25 cellular contexts compared by ENCODE assay signal in the genomic region with DNA sequence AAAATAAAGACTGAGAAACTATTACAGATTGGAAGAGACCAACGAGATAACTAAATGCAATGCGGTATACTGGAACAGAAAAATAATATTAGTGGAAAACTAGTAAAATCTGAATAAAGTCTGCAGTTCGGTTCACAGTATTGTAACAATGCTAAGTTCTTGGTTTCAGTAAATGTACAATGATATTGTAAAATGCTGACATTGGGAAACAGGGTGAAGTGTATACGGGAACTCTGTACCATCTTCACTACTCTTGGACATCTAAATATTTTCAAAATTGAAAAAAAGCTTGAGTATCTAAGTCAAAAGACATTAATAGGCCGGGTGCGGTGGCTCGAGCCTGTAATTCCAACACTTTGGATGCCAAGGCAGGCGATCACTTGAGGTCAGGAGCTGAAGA.
DNase-seq lines count a peak whose midpoint lies in the region; ATAC-seq, FAIRE-seq and TF ChIP-seq lines count a peak whose summit lies in the region.
"Had no signal": no experiment of that assay in that cellular context is flagged by ENCODE, and none has a peak within 500 bp of the region (broad histone marks: within the 10 kb centered on the region; RNA-seq: fewer than 3 reads in every experiment).

No MANE protein-coding gene starts in this region.

- no TSS peak for BruUV-seq in HepG2 (replicated peaks; lab: Mats Ljungman, UMichigan)
- no TSS peak for BruUV-seq in IMR-90 (replicated peaks; lab: Mats Ljungman, UMichigan)
- no TSS peak for BruUV-seq in K562 (replicated peaks; lab: Mats Ljungman, UMichigan)

- no peak for DNase-seq in HepG2 (ENCODE audit: low spot score)
- no peak for DNase-seq in right lobe of liver
- DNase-seq in IMR-90, result no peak
- DNase-seq in K562 (ENCODE audit: extremely low read depth in 1 of 4, low spot score in 3 of 4), result no peak
- DNase-seq in ecto neural progenitor cell (ENCODE audit: low spot score), result no peak
- DNase-seq in hepatic stellate cell (ENCODE audit: low spot score), result no peak
- DNase-seq: 8988T; BE2C; C1 segment of cervical spinal cord; CD4-positive, alpha-beta memory T cell; CD4-positive, CD25-positive, alpha-beta regulatory T cell; CD8-positive, alpha-beta memory T cell; COR-L47; DMS 273 treated with DMSO at 0.1 percent for 48 hours; DMS153; DMS53; DMS79; DND-41; EL; GDM1 had no signal

- H2BK15ac ChIP-seq in IMR-90 (ENCODE audit: low read depth, low read length), result no peak overlapping the region

- no peaks in the 10 kb centered on the region for H4K20me1 ChIP-seq in HepG2 (ENCODE audit: insufficient read depth, low read length)
- no peaks in the 10 kb centered on the region for H4K20me1 ChIP-seq in IMR-90 (ENCODE audit: insufficient read depth, low read length)
- H4K20me1 ChIP-seq in K562 (replicated peaks; ENCODE audit: control insufficient read depth, insufficient read depth, low read length), result no peaks in the 10 kb centered on the region
- H4K20me1 ChIP-seq: BLaER1 had no signal

- H2AFZ ChIP-seq in HepG2 (ENCODE audit: low read length) (no peak overlapping the region), IMR-90 (replicated peaks; ENCODE audit: low read length, poor library complexity) (no peak overlapping the region), K562 (ENCODE audit: low read depth, low read length) (no peak overlapping the region)

- in situ Hi-C loops in HepG2 (cut with HindIII; ENCODE audit: extremely low pct_ligation_motif_present, low pct_unique_long_range_greater_than_20kb) (no loop called here), IMR-90 (cut with MboI; ENCODE audit: low sequenced_read_pairs) (no loop called here), K562 (cut with MboI) (no loop called here)

- H2AK5ac ChIP-seq in IMR-90 (ENCODE audit: low read depth, low read length), result no peak overlapping the region

- no peak overlapping the region for H2AK9ac ChIP-seq in IMR-90 (replicated peaks; ENCODE audit: low read depth, low read length, poor library complexity)

- H3K9me1 ChIP-seq in IMR-90 (ENCODE audit: insufficient read depth, low read length), result no peaks in the 10 kb centered on the region
- no peaks in the 10 kb centered on the region for H3K9me1 ChIP-seq in K562 (ENCODE audit: control insufficient read depth, insufficient read depth, low read length)

- H3K36me3 ChIP-seq in HepG2 (replicated peaks in 1 of 2; ENCODE audit: control insufficient read depth in 1 of 2, insufficient read depth in 2 of 2, low read length in 2 of 2) (no peaks in the 10 kb centered on the region), right lobe of liver (no peaks in the 10 kb centered on the region), IMR-90 (ENCODE audit: control insufficient read depth, insufficient read depth, low read length) (no peaks in the 10 kb centered on the region), K562 (ENCODE audit: control insufficient read depth, insufficient read depth, low read length) (no peaks in the 10 kb centered on the region)
- H3K36me3 ChIP-seq: BE2C, BLaER1 had no signal

- H3K14ac ChIP-seq in IMR-90 (replicated peaks; ENCODE audit: low read depth, low read length), result no peak overlapping the region

- no peak overlapping the region for H3K4me2 ChIP-seq in HepG2 (ENCODE audit: low read depth, low read length)
- no peak overlapping the region for H3K4me2 ChIP-seq in IMR-90 (ENCODE audit: low read depth, low read length)
- no peak overlapping the region for H3K4me2 ChIP-seq in K562 (ENCODE audit: insufficient read depth, low read length)
- H3K4me2 ChIP-seq: BLaER1 had no signal

- TF ChIP-seq RAD21 in HepG2 (CRISPR knock-in tag; IDR thresholded peaks at IDR 0.05) (no peak), IMR-90 (IDR thresholded peaks at IDR 0.05; ENCODE audit: low read length) (no peak), K562 (CRISPR knock-in tag; conservative IDR thresholded peaks at IDR 0.05 in 1 of 2, IDR thresholded peaks at IDR 0.05 in 1 of 2) (no peak)

- 11% methylated on average over 8 of the region's 8 CpGs for WGBS in HepG2 (ENCODE audit: low lambda C conversion rate)
- 80% methylated on average over 8 of the region's 8 CpGs for WGBS in right lobe of liver (ENCODE audit: insufficient coverage, low coverage, low lambda C conversion rate, missing lambda C conversion rate)
- WGBS in IMR-90 (ENCODE audit: extremely low coverage in 2 of 2, insufficient read length in 1 of 2), 2 experiments, result 86% methylated on average over 3 of the region's 8 CpGs; no CpG with 5 or more reads in 1 of the 2 experiments
- 2% methylated on average over 8 of the region's 8 CpGs for WGBS in K562 (ENCODE audit: insufficient coverage, low coverage, missing lambda C conversion rate)

- POLR2A ChIA-PET in HepG2 (lab: Yijun Ruan, JAX), result no interaction called here
- POLR2A ChIA-PET in IMR-90 (lab: Charles Lee; ENCODE audit: unreplicated experiment), result no interaction called here
- POLR2A ChIA-PET in K562 (lab: Yijun Ruan, JAX), result no interaction called here

- no peaks in the 10 kb centered on the region for H3K79me1 ChIP-seq in IMR-90 (ENCODE audit: low read depth in 1 of 2, low read length in 2 of 2)

- no peak overlapping the region for H2BK20ac ChIP-seq in IMR-90 (ENCODE audit: low read depth, low read length)

- H3K27ac ChIP-seq in HepG2 (ENCODE audit: extremely low read length, insufficient read depth, low read length) (no peak overlapping the region), right lobe of liver (no peak overlapping the region), IMR-90 (ENCODE audit: insufficient read depth, low read length) (no peak overlapping the region), K562 (ENCODE audit: extremely low read depth, low read depth, low read length) (no peak overlapping the region)
- H3K27ac ChIP-seq: BLaER1 had no signal

- H4K91ac ChIP-seq in IMR-90 (ENCODE audit: insufficient read depth, low read depth, low read length), result no peak overlapping the region

- H3K4me1 ChIP-seq in HepG2 (ENCODE audit: insufficient read depth, low read length), result no peaks in the 10 kb centered on the region
- no peaks in the 10 kb centered on the region for H3K4me1 ChIP-seq in right lobe of liver
- H3K4me1 ChIP-seq in IMR-90 (ENCODE audit: control insufficient read depth, insufficient read depth, low read length), result no peaks in the 10 kb centered on the region
- H3K4me1 ChIP-seq in K562 (replicated peaks in 1 of 2; ENCODE audit: control insufficient read depth in 2 of 2, insufficient read depth in 2 of 2, low read length in 2 of 2), result no peaks in the 10 kb centered on the region
- H3K4me1 ChIP-seq: BE2C, BLaER1 had no signal

- no peak for FAIRE-seq in HepG2 (lab: Jason Lieb, UNC)
- FAIRE-seq in K562 (lab: Jason Lieb, UNC), result no peak
- FAIRE-seq: A204.1, GM12878, GM12892, GM18507 had no signal

- no peak overlapping the region for H3K18ac ChIP-seq in IMR-90 (ENCODE audit: low read depth, low read length)

- H3K27me3 ChIP-seq in HepG2 (ENCODE audit: control insufficient read depth in 1 of 2, insufficient read depth in 2 of 2, low read length in 2 of 2), result no peaks in the 10 kb centered on the region
- H3K27me3 ChIP-seq in right lobe of liver, result no peaks in the 10 kb centered on the region
- H3K27me3 ChIP-seq in IMR-90 (ENCODE audit: control insufficient read depth, insufficient read depth, low read length), result no peaks in the 10 kb centered on the region
- H3K27me3 ChIP-seq in K562 (ENCODE audit: control insufficient read depth in 2 of 2, insufficient read depth in 2 of 2, low read length in 2 of 2), result no peaks in the 10 kb centered on the region
- H3K27me3 ChIP-seq: BE2C, BLaER1 had no signal

- H2BK120ac ChIP-seq in IMR-90 (ENCODE audit: low read depth, low read length), result no peak overlapping the region

- intact Hi-C loops in HepG2 (cut with micrococcal nuclease; ENCODE audit: unreplicated experiment) (no loop called here), right lobe of liver (cut with DNase I) (no loop called here), IMR-90 (cut with micrococcal nuclease) (no loop called here), K562 (cut with micrococcal nuclease) (no loop called here)

- H3K9me3 ChIP-seq in HepG2 (ENCODE audit: low read length), result no peaks in the 10 kb centered on the region
- H3K9me3 ChIP-seq in right lobe of liver, result no peaks in the 10 kb centered on the region
- no peaks in the 10 kb centered on the region for H3K9me3 ChIP-seq in IMR-90 (ENCODE audit: control insufficient read depth, insufficient read depth, low read length)
- H3K9me3 ChIP-seq in K562 (replicated peaks; ENCODE audit: control insufficient read depth, insufficient read depth, low read depth, low read length), result no peaks in the 10 kb centered on the region
- H3K9me3 ChIP-seq: BE2C, BLaER1 had no signal

- TF ChIP-seq EP300 in HepG2 (IDR thresholded peaks at IDR 0.05; ENCODE audit: low read depth in 2 of 2, low read length in 2 of 2) (no peak), HepG2 (CRISPR knock-in tag; IDR thresholded peaks at IDR 0.05; ENCODE audit: borderline replicate concordance) (no peak), K562 (IDR thresholded peaks at IDR 0.05; ENCODE audit: low read length) (no peak)

- no peak for ATAC-seq in HepG2
- no peak for ATAC-seq in right lobe of liver
- ATAC-seq in IMR-90 (ENCODE audit: low read depth), result no peak
- no peak for ATAC-seq in K562
- ATAC-seq: GM12878 had no signal

- CTCF ChIA-PET in HepG2 (lab: Yijun Ruan, JAX; ENCODE audit: low intra/inter-chr PET ratio, low total read pairs) (no interaction called here), IMR-90 (lab: Yijun Ruan, JAX) (interaction anchor here (0.7 kb wide), 1 partner anchor 9 kb away, joined by 3 read pairs; no protein-coding TSS in a partner anchor), K562 (lab: Yijun Ruan, JAX; ENCODE audit: low intra/inter-chr PET ratio) (interaction anchor here (0.6 kb wide), 1 partner anchor 349 kb away, joined by 3 read pairs; no protein-coding TSS in a partner anchor)

- TF ChIP-seq CTCF in HepG2 (CRISPR knock-in tag; IDR thresholded peaks at IDR 0.05) (no peak), right lobe of liver (IDR thresholded peaks at IDR 0.05) (no peak), IMR-90 (conservative IDR thresholded peaks at IDR 0.05; ENCODE audit: low read depth, low read length) (no peak), K562 (IDR thresholded peaks at IDR 0.05 in 2 of 3, conservative IDR thresholded peaks at IDR 0.05 in 1 of 3; ENCODE audit: insufficient read depth in 2 of 3, low read depth in 1 of 3, low read length in 3 of 3) (no peak)

- no peak overlapping the region for H3K4ac ChIP-seq in IMR-90 (ENCODE audit: low read depth, low read length)

- H3K56ac ChIP-seq in IMR-90 (ENCODE audit: extremely low read depth, insufficient read depth, low read length), result no peak overlapping the region

- H3K79me2 ChIP-seq in HepG2 (ENCODE audit: insufficient read depth, low read length) (no peaks in the 10 kb centered on the region), K562 (ENCODE audit: control insufficient read depth, insufficient read depth, low read length) (no peaks in the 10 kb centered on the region)

- H3K4me3 ChIP-seq in HepG2 (replicated peaks in 1 of 3; ENCODE audit: insufficient read depth in 1 of 3, low read depth in 2 of 3, low read length in 3 of 3) (no peak overlapping the region), right lobe of liver (no peak overlapping the region), IMR-90 (ENCODE audit: insufficient read depth, low read depth, low read length) (no peak overlapping the region), K562 (no peak overlapping the region)
- H3K4me3 ChIP-seq: BLaER1, GM12878 had no signal

- H2BK5ac ChIP-seq in IMR-90 (ENCODE audit: low read depth, low read length, poor library complexity, severe bottlenecking), result no peak overlapping the region

- H3K9ac ChIP-seq in HepG2 (ENCODE audit: insufficient read depth, low read depth, low read length), result no peak overlapping the region
- no peak overlapping the region for H3K9ac ChIP-seq in IMR-90 (ENCODE audit: low read depth, low read length)
- H3K9ac ChIP-seq in K562 (ENCODE audit: insufficient read depth in 1 of 2, low read depth in 2 of 2, low read length in 2 of 2), result no peak overlapping the region
- H3K9ac ChIP-seq: BLaER1 had no signal

- H4K5ac ChIP-seq in IMR-90 (ENCODE audit: low read depth, low read length), result no peak overlapping the region

- H4K8ac ChIP-seq in IMR-90 (ENCODE audit: low read depth in 2 of 2, low read length in 2 of 2), result no peak overlapping the region

- TF ChIP-seq POLR2A in HepG2 (IDR thresholded peaks at IDR 0.05; ENCODE audit: insufficient read depth in 1 of 2, low read depth in 2 of 2, low read length in 2 of 2) (no peak), right lobe of liver (IDR thresholded peaks at IDR 0.05) (no peak), IMR-90 (IDR thresholded peaks at IDR 0.05; ENCODE audit: low read depth, low read length) (no peak), K562 (conservative IDR thresholded peaks at IDR 0.05) (no peak)

- H3K23ac ChIP-seq in IMR-90 (ENCODE audit: low read depth, low read length), result no peak overlapping the region

- dilution Hi-C loops in IMR-90 (cut with HindIII; ENCODE audit: low sequenced_read_pairs, unreplicated experiment), result no loop called here
